In genomic region chr1:89866568-89866967, GRCh38 we compare ENCODE assay signal across 1 cellular context.
TF ChIP-seq lines count a peak whose summit lies in the region.

No MANE protein-coding gene starts in this region.

TF ChIP-seq in endothelial cell of umbilical vein, 7 proteins besides CTCF, POLR2A, EP300 and RAD21:
- TF ChIP-seq POLR2AphosphoS5 (IDR thresholded peaks at IDR 0.05; ENCODE audit: insufficient read depth, low read depth, low read length) (no peak), JUN (IDR thresholded peaks at IDR 0.05; ENCODE audit: borderline replicate concordance, insufficient read depth, insufficient read length, low read depth) (no peak)
